Comparison of ENCODE assay signal across 2 cellular contexts in the genomic region with DNA sequence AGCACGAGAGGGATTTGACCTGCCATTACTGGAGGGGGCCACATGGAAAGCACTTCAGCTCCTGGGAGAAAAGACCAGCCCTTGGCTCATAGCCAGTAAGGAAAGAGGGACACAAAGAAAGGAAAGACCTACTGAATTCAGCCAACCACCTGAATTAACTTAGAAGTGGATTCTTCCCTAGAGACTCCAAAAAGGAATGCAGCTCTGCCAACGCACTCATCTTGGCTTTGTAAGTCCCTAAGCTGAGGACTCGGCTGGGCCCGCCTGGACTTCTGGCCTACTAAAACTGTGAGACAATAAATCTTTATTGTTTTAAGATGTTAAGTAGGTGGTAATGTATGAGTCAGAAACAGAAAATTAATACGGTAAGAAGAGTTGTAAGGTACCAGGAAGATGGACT.
TF ChIP-seq lines count a peak whose summit lies in the region.

No MANE protein-coding gene starts in this region.

TF ChIP-seq in GM12878, 131 proteins besides CTCF, POLR2A, EP300 and RAD21:
- TF ChIP-seq, protein P1, sequence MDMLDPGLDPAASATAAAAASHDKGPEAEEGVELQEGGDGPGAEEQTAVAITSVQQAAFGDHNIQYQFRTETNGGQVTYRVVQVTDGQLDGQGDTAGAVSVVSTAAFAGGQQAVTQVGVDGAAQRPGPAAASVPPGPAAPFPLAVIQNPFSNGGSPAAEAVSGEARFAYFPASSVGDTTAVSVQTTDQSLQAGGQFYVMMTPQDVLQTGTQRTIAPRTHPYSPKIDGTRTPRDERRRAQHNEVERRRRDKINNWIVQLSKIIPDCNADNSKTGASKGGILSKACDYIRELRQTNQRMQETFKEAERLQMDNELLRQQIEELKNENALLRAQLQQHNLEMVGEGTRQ (IDR thresholded peaks at IDR 0.05; ENCODE audit: borderline replicate concordance, low read depth, low read length): no peak
- TF ChIP-seq, protein P2, sequence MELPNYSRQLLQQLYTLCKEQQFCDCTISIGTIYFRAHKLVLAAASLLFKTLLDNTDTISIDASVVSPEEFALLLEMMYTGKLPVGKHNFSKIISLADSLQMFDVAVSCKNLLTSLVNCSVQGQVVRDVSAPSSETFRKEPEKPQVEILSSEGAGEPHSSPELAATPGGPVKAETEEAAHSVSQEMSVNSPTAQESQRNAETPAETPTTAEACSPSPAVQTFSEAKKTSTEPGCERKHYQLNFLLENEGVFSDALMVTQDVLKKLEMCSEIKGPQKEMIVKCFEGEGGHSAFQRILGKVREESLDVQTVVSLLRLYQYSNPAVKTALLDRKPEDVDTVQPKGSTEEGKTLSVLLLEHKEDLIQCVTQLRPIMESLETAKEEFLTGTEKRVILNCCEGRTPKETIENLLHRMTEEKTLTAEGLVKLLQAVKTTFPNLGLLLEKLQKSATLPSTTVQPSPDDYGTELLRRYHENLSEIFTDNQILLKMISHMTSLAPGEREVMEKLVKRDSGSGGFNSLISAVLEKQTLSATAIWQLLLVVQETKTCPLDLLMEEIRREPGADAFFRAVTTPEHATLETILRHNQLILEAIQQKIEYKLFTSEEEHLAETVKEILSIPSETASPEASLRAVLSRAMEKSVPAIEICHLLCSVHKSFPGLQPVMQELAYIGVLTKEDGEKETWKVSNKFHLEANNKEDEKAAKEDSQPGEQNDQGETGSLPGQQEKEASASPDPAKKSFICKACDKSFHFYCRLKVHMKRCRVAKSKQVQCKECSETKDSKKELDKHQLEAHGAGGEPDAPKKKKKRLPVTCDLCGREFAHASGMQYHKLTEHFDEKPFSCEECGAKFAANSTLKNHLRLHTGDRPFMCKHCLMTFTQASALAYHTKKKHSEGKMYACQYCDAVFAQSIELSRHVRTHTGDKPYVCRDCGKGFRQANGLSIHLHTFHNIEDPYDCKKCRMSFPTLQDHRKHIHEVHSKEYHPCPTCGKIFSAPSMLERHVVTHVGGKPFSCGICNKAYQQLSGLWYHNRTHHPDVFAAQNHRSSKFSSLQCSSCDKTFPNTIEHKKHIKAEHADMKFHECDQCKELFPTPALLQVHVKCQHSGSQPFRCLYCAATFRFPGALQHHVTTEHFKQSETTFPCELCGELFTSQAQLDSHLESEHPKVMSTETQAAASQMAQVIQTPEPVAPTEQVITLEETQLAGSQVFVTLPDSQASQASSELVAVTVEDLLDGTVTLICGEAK (IDR thresholded peaks at IDR 0.05; ENCODE audit: borderline replicate concordance): peak; percentile 50; the same call in 1 of the 2 replicates
TF ChIP-seq in GM12878: peak in this region for 1.

TF ChIP-seq in GM12891, 5 proteins besides CTCF, POLR2A, EP300 and RAD21:
- TF ChIP-seq PAX5 (IDR thresholded peaks at IDR 0.05; ENCODE audit: insufficient read depth, low read length, severe bottlenecking) (no peak), POU2F2 (IDR thresholded peaks at IDR 0.05; ENCODE audit: low read depth, low read length) (no peak), TAF1 (IDR thresholded peaks at IDR 0.05; ENCODE audit: low read depth, low read length) (no peak), SPI1 (IDR thresholded peaks at IDR 0.05; ENCODE audit: low read depth, low read length) (no peak), POLR2AphosphoS5 (IDR thresholded peaks at IDR 0.05; ENCODE audit: low read depth, low read length) (no peak)
